ENCODE assay signal across 28 cellular contexts in the genomic region with DNA sequence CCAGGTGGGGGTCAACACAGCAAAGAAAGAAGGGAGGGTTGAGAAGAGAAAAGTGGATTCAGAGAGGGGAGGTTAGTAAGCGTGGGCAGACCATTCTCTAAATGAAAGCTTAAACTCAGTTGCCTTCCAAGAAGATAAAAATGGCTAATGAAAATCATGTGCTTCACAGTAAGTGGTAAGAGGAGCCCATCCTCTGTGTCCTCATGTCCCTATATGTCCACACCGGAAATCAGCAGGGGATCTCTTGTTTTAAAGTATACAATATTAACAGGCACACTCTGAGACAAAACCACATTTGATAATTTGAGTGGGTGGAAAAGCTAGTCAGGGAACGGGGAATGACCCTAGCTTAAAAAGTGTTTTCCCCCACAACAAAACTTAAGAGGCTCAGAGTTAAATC. TPM values are rescaled to one million over a fixed set of nuclear protein-coding genes. Genes with fewer than 3 reads are reported as not detected.
A peak's percentile ranks its signal among the peaks of the same experiment; 100 is the strongest.
DNase-seq lines count a peak whose midpoint lies in the region; ATAC-seq and TF ChIP-seq lines count a peak whose summit lies in the region.
"Had no signal": no experiment of that assay in that cellular context is flagged by ENCODE, and none has a peak within 500 bp of the region (broad histone marks: within the 10 kb centered on the region; RNA-seq: fewer than 3 reads in every experiment).

No MANE protein-coding gene starts in this region.

- H3K4me3 ChIP-seq in breast epithelium, result no peak overlapping the region
- no peak overlapping the region for H3K4me3 ChIP-seq in mammary epithelial cell (replicated peaks in 1 of 3; ENCODE audit: insufficient read depth in 1 of 3, low read depth in 2 of 3, low read length in 3 of 3)
- no peak overlapping the region for H3K4me3 ChIP-seq in thoracic aorta
- no peak overlapping the region for H3K4me3 ChIP-seq in mesendoderm (ENCODE audit: low read length)
- H3K4me3 ChIP-seq: GM12878, hepatocyte, K562, neural progenitor cell had no signal

- H3K36me3 Mint-ChIP-seq in activated naive CD8-positive, alpha-beta T cell, result no peaks in the 10 kb centered on the region
- H3K36me3 Mint-ChIP-seq: activated CD8-positive, alpha-beta memory T cell treated with anti-CD3 and anti-CD28 coated beads, Interleukin-2, amount 10 ng/mL, durations not matched to agents 7 days and 5 days; memory B cell had no signal

- peaks cover 46% of the 10 kb centered on the region for H3K4me1 Mint-ChIP-seq in activated naive CD8-positive, alpha-beta T cell (ENCODE audit: low read depth)

- H3K18ac ChIP-seq in mesendoderm (ENCODE audit: low read length), result no peak overlapping the region

- H3K36me3 ChIP-seq in breast epithelium (no peaks in the 10 kb centered on the region), mammary epithelial cell (ENCODE audit: insufficient read depth, low read length) (no peaks in the 10 kb centered on the region), thoracic aorta (no peaks in the 10 kb centered on the region), mesendoderm (ENCODE audit: control insufficient read depth, insufficient read depth, low read length) (no peaks in the 10 kb centered on the region)
- H3K36me3 ChIP-seq: BE2C, neural progenitor cell had no signal

- WGBS in mammary epithelial cell (ENCODE audit: low coverage, missing lambda C conversion rate), result 74% methylated on average over 3 of the region's 3 CpGs
- WGBS in mesendoderm (ENCODE audit: extremely low coverage, insufficient coverage, low lambda C conversion rate), result no CpG with 5 or more reads among the region's 3 CpGs

- no peak overlapping the region for H2AFZ ChIP-seq in mammary epithelial cell (ENCODE audit: low read depth, low read length)
- H2AFZ ChIP-seq: hepatocyte, neural progenitor cell had no signal

- H3K9me3 ChIP-seq in breast epithelium, result no peaks in the 10 kb centered on the region
- H3K9me3 ChIP-seq in mammary epithelial cell (replicated peaks; ENCODE audit: insufficient read depth, low read length), result no peaks in the 10 kb centered on the region
- H3K9me3 ChIP-seq in thoracic aorta, result no peaks in the 10 kb centered on the region
- H3K9me3 ChIP-seq: BE2C had no signal

- no peaks in the 10 kb centered on the region for H3K9me3 Mint-ChIP-seq in activated naive CD8-positive, alpha-beta T cell (ENCODE audit: low read depth)
- H3K9me3 Mint-ChIP-seq: memory B cell had no signal

- no peak overlapping the region for H2BK15ac ChIP-seq in mesendoderm (replicated peaks; ENCODE audit: low read depth)

- TF ChIP-seq CTCF in breast epithelium (IDR thresholded peaks at IDR 0.05) (no peak), mammary epithelial cell (conservative IDR thresholded peaks at IDR 0.05 in 1 of 2, IDR thresholded peaks at IDR 0.05 in 1 of 2; ENCODE audit: extremely low read depth in 1 of 2, insufficient read depth in 1 of 2, low read depth in 1 of 2, low read length in 2 of 2) (no peak), thoracic aorta (IDR thresholded peaks at IDR 0.05) (no peak)

- no peak overlapping the region for H2AK5ac ChIP-seq in mesendoderm (ENCODE audit: low read length)

- H3K79me2 ChIP-seq in mammary epithelial cell (ENCODE audit: insufficient read depth, low read length), result peaks cover 3% of the 10 kb centered on the region
- no peaks in the 10 kb centered on the region for H3K79me2 ChIP-seq in mesendoderm (ENCODE audit: control insufficient read depth, insufficient read depth, low read length)

- H3K9ac ChIP-seq in mammary epithelial cell (ENCODE audit: insufficient read depth, low read length), result no peak overlapping the region
- H3K9ac ChIP-seq in mesendoderm (ENCODE audit: low read length), result no peak overlapping the region
- H3K9ac ChIP-seq: neural progenitor cell, SK-N-SH had no signal

- H3K27ac Mint-ChIP-seq in activated naive CD8-positive, alpha-beta T cell, result peak overlapping the region; percentile 34
- H3K27ac Mint-ChIP-seq: activated CD8-positive, alpha-beta memory T cell treated with anti-CD3 and anti-CD28 coated beads, Interleukin-2, amount 10 ng/mL, durations not matched to agents 7 days and 5 days; activated T-cell treated with anti-CD3 and anti-CD28 coated beads, Interleukin-2, amount 50 U/mL, for 72 hours; memory B cell; neural progenitor cell had no signal

- dilution Hi-C loops in mammary epithelial cell (cut with HindIII; ENCODE audit: low sequenced_read_pairs), result no loop called here

- H3K79me1 ChIP-seq in mesendoderm (ENCODE audit: low read length), result no peaks in the 10 kb centered on the region

- H3K4ac ChIP-seq in mesendoderm (ENCODE audit: low read depth, low read length), result no peak overlapping the region

- no peaks in the 10 kb centered on the region for H3K4me1 ChIP-seq in breast epithelium
- H3K4me1 ChIP-seq in mammary epithelial cell (ENCODE audit: insufficient read depth, low read length), result peaks cover 14% of the 10 kb centered on the region
- peaks cover 12 to 18% of the 10 kb centered on the region in 2 donors for H3K4me1 ChIP-seq in thoracic aorta (ENCODE audit: control insufficient read depth in 1 of 2, low read depth in 2 of 2)
- H3K4me1 ChIP-seq in mesendoderm (ENCODE audit: control insufficient read depth, low read depth, low read length), result no peaks in the 10 kb centered on the region

- no peak overlapping the region for H3K4me3 Mint-ChIP-seq in activated naive CD8-positive, alpha-beta T cell
- H3K4me3 Mint-ChIP-seq: activated CD8-positive, alpha-beta memory T cell treated with anti-CD3 and anti-CD28 coated beads, Interleukin-2, amount 10 ng/mL, durations not matched to agents 7 days and 5 days; activated T-cell treated with anti-CD3 and anti-CD28 coated beads, Interleukin-2, amount 50 U/mL, for 72 hours; memory B cell; neural progenitor cell had no signal

- DNase-seq in breast epithelium (ENCODE audit: low spot score in 2 of 2) (no peak), mammary epithelial cell (no peak), fibroblast of peridontal ligament (ENCODE audit: extremely low read depth) (peak; percentile 16), thoracic aorta (ENCODE audit: low spot score) (no peak), mesendoderm (no peak), DMS79 (lab: John Stamatoyannopoulos, UW) (no peak), T-helper 2 cell (no peak)
- DNase-seq: activated CD4-positive, alpha-beta T cell treated with anti-CD3 and anti-CD28 coated beads, Interleukin-2, amount 50 U/mL, for 1 hour; activated CD4-positive, CD25-positive, alpha-beta regulatory T cell; activated CD8-positive, alpha-beta memory T cell treated with anti-CD3 and anti-CD28 coated beads, Interleukin-2, amount 10 ng/mL, durations not matched to agents 7 days and 5 days; activated T-cell treated with anti-CD3 and anti-CD28 coated beads, Interleukin-2, amount 50 U/mL, for 72 hours; BE2C; GOT3; left colon; NCI-H1092 treated with DMSO at 0.1 percent for 48 hours; NCI-H2029 treated with DMSO at 0.1 percent for 48 hours; NCI-H226; OCI-M1; right cardiac atrium; SK-N-SH; stimulated activated CD4-positive, alpha-beta T cell treated with anti-CD3 and anti-CD28 coated beads, Interleukin-12 subunit alpha, Interleukin-12 subunit beta, amount 100 ng/mL, for 4 hours; stimulated activated CD4-positive, alpha-beta T cell treated with anti-CD3 and anti-CD28 coated beads, Interleukin-2, amount 100 ng/mL, for 48 hours had no signal

- no TSS peak for BruUV-seq in mammary epithelial cell (replicated peaks; lab: Mats Ljungman, UMichigan)

- TF ChIP-seq POLR2A in breast epithelium (IDR thresholded peaks at IDR 0.05), result no peak

- no peak overlapping the region for H2BK120ac ChIP-seq in mesendoderm (ENCODE audit: low read depth, low read length)

- H3K27ac ChIP-seq in breast epithelium (peak overlapping the region; percentile 57 to 65), mammary epithelial cell (ENCODE audit: insufficient read depth, low read depth, low read length) (no peak overlapping the region), thoracic aorta (peak overlapping the region; percentile 30 to 40), mesendoderm (ENCODE audit: low read depth, low read length) (no peak overlapping the region)
- H3K27ac ChIP-seq: hepatocyte, neural progenitor cell had no signal

- intact Hi-C loops in breast epithelium (cut with DNase I; ENCODE audit: low total_unique reads), result no loop called here
- intact Hi-C loops in mammary epithelial cell (cut with micrococcal nuclease), result loop anchor here (2.0 to 5.0 kb wide), 4 partner anchors 64 to 1056 kb away; no protein-coding TSS in a partner anchor

- H3K56ac ChIP-seq in mesendoderm (ENCODE audit: low read length), result no peak overlapping the region

- ATAC-seq in thoracic aorta (ENCODE audit: insufficient number of reproducible peaks, low FRiP score, low read depth), result no peak
- ATAC-seq: activated CD8-positive, alpha-beta memory T cell treated with anti-CD3 and anti-CD28 coated beads, Interleukin-2, amount 10 ng/mL, durations not matched to agents 7 days and 5 days; activated T-cell treated with anti-CD3 and anti-CD28 coated beads, Interleukin-2, amount 50 U/mL, for 72 hours; GM12878; K562; left colon; right cardiac atrium had no signal

- no peaks in the 10 kb centered on the region for H3K27me3 ChIP-seq in breast epithelium
- H3K27me3 ChIP-seq in mammary epithelial cell (ENCODE audit: insufficient read depth, low read length), result no peaks in the 10 kb centered on the region
- H3K27me3 ChIP-seq in thoracic aorta (replicated peaks; ENCODE audit: insufficient read depth), result no peaks in the 10 kb centered on the region
- H3K27me3 ChIP-seq in mesendoderm (ENCODE audit: insufficient read depth, low read length, poor library complexity), result no peaks in the 10 kb centered on the region
- H3K27me3 ChIP-seq: hepatocyte, neural progenitor cell had no signal

- H4K20me1 ChIP-seq in mammary epithelial cell (ENCODE audit: insufficient read depth, low read length), result no peaks in the 10 kb centered on the region

- CTCF ChIA-PET in mammary epithelial cell (lab: Charles Lee; ENCODE audit: low non-redundant PET), result no interaction called here

- no peak overlapping the region for H4K5ac ChIP-seq in mesendoderm (ENCODE audit: low read length)

- H3K27me3 Mint-ChIP-seq in activated naive CD8-positive, alpha-beta T cell, result no peaks in the 10 kb centered on the region
- H3K27me3 Mint-ChIP-seq: activated CD8-positive, alpha-beta memory T cell treated with anti-CD3 and anti-CD28 coated beads, Interleukin-2, amount 10 ng/mL, durations not matched to agents 7 days and 5 days; memory B cell had no signal

- H2BK5ac ChIP-seq in mesendoderm (ENCODE audit: low read length), result no peak overlapping the region

- H4K8ac ChIP-seq in mesendoderm (ENCODE audit: low read depth, low read length), result no peak overlapping the region

- H3K4me2 ChIP-seq in mammary epithelial cell (ENCODE audit: insufficient read depth, low read depth, low read length) (no peak overlapping the region), mesendoderm (ENCODE audit: low read length) (no peak overlapping the region)
- H3K4me2 ChIP-seq: hepatocyte, neural progenitor cell, SK-N-SH had no signal

- H3K23ac ChIP-seq in mesendoderm (ENCODE audit: low read length), result no peak overlapping the region

- in situ Hi-C loops in mammary epithelial cell (cut with MboI; ENCODE audit: low sequenced_read_pairs in 2 of 2), result loop anchor here (10.0 to 25.0 kb wide), 3 partner anchors 523 to 583 kb away; no protein-coding TSS in a partner anchor

RNA-seq across cellular contexts. Expression of a gene that starts 4.4 kb away (rescaled TPM):
- total RNA-seq in breast epithelium, result 100 to 1,000 TPM in 2 of 3 donors, 10 to 100 TPM in 1; 61.9 to 267 (median 146) TPM
- total RNA-seq in mammary epithelial cell, result 10 to 100 TPM; 49.5 to 62.5 TPM
- 34.2 TPM for polyA plus RNA-seq in mammary epithelial cell
- polyA minus RNA-seq in mammary epithelial cell, result 87.2 TPM
- total RNA-seq in thoracic aorta, result 100 to 1,000 TPM; 176 to 255 TPM
- polyA plus RNA-seq in mesendoderm (2013, experiment 1 of 2), result 14.0 TPM
- polyA plus RNA-seq in mesendoderm (2013, experiment 2 of 2), result 14.0 TPM

Comparison
In these comparisons a context has a peak if more than half of its experiments do, and no peak if none do; other contexts are left out.
1. H3K27ac ChIP-seq: peak in breast epithelium (2 of 2) and thoracic aorta (2 of 2); none in mammary epithelial cell (single experiment) and mesendoderm (single experiment).